In the genomic region with DNA sequence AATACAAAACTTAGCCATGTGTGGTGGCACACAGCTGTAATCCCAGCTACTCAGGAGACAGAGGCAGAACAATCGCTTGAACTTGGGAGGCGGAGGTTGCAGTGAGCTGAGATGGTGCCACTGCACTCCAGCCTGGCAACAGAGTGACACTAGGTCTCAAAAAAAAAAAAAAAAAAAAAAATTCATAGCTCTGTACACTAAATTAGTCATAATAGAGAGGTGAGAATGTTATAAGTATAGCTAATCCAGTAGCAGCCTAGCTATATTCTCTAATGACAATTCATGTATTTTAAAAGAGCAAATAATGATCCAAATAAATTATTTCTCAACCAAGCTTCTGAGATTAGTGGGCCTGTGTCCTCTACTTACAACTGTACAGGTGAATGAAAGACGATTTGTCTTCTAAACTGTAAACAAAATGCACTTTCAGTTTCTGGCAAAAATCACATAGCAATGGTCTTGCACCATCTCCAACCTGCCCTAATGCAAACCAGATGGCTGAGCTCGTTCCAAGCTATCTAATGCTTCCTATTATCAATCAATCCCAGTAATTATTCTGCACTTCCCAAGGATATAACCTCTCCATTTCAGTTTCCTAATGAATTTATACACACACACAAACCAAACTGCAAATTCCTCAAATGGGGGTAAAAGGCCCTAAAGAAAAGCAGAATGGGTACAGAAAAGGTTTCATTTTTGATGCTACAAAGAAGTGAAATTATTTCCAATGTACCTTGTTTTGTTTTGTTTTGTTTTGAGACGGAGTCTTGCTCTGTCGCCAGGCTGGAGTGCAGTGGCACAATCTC, we compare ENCODE assay signal across 9 cellular contexts. TPM values are rescaled to one million over a fixed set of nuclear protein-coding genes. Genes with fewer than 3 reads are reported as not detected.
DNase-seq lines count a peak whose midpoint lies in the region; ATAC-seq, FAIRE-seq and TF ChIP-seq lines count a peak whose summit lies in the region.
"Had no signal": no experiment of that assay in that cellular context is flagged by ENCODE, and none has a peak within 500 bp of the region (broad histone marks: within the 10 kb centered on the region; RNA-seq: fewer than 3 reads in every experiment).

No MANE protein-coding gene starts in this region.

- intact Hi-C loops in thyroid gland (cut with DNase I): no loop called here

- H3K9me3 ChIP-seq in thyroid gland: no peaks in the 10 kb centered on the region

- peaks cover 16% of the 10 kb centered on the region for H3K36me3 Mint-ChIP-seq in activated naive CD8-positive, alpha-beta T cell treated with anti-CD3 and anti-CD28 coated beads for 36 hours
- H3K36me3 Mint-ChIP-seq in mesothelial cell of epicardium: peaks cover 15% of the 10 kb centered on the region

- peaks cover 28% of the 10 kb centered on the region for H3K4me1 Mint-ChIP-seq in activated naive CD8-positive, alpha-beta T cell treated with anti-CD3 and anti-CD28 coated beads for 36 hours
- peaks cover 14% of the 10 kb centered on the region for H3K4me1 Mint-ChIP-seq in mesothelial cell of epicardium

- peak overlapping the region; percentile 51 for H3K27ac Mint-ChIP-seq in activated naive CD8-positive, alpha-beta T cell treated with anti-CD3 and anti-CD28 coated beads for 36 hours
- peak overlapping the region; percentile 48 for H3K27ac Mint-ChIP-seq in mesothelial cell of epicardium

- DNase-seq in D721Med (ENCODE audit: insufficient read length, low spot score): no peak
- DNase-seq in HFF-Myc (ENCODE audit: extremely low read depth, low read depth): peak; percentile 48
- DNase-seq in activated naive CD8-positive, alpha-beta T cell treated with anti-CD3 and anti-CD28 coated beads for 36 hours: no peak
- DNase-seq in mesothelial cell of epicardium (ENCODE audit: low spot score in 2 of 2, unreplicated experiment in 2 of 2): no peak
- DNase-seq in AML-193 (lab: John Stamatoyannopoulos, UW): no peak
- DNase-seq in thyroid gland: no peak
- DNase-seq: kidney had no signal

- H3K4me3 ChIP-seq in HFF-Myc (replicated peaks; ENCODE audit: low read depth, low read length) (no peak overlapping the region), thyroid gland (replicated peaks in 1 of 3) (no peak overlapping the region)

- H3K4me1 ChIP-seq in thyroid gland: peaks cover 9 to 13% of the 10 kb centered on the region in 2 donors

- no peak overlapping the region for H3K4me3 Mint-ChIP-seq in activated naive CD8-positive, alpha-beta T cell treated with anti-CD3 and anti-CD28 coated beads for 36 hours
- no peak overlapping the region for H3K4me3 Mint-ChIP-seq in mesothelial cell of epicardium
- H3K4me3 Mint-ChIP-seq: activated T-helper 1 cell treated with anti-CD3 and anti-CD28 coated beads, Interleukin-12 subunit alpha, Interleukin-12 subunit beta, Interleukin-2, Interleukin-4 antibody, amounts not matched to agents 30 ng/mL and 10 ng/mL and 1 ng/mL, durations not matched to agents 14 hours and 24 hours and 36 hours had no signal

- H3K9me3 Mint-ChIP-seq in activated naive CD8-positive, alpha-beta T cell treated with anti-CD3 and anti-CD28 coated beads for 36 hours: no peaks in the 10 kb centered on the region
- peaks cover 5% of the 10 kb centered on the region for H3K9me3 Mint-ChIP-seq in mesothelial cell of epicardium
- H3K9me3 Mint-ChIP-seq: activated T-helper 1 cell treated with anti-CD3 and anti-CD28 coated beads, Interleukin-12 subunit alpha, Interleukin-12 subunit beta, Interleukin-2, Interleukin-4 antibody, amounts not matched to agents 30 ng/mL and 10 ng/mL and 1 ng/mL, durations not matched to agents 14 hours and 24 hours and 36 hours had no signal

- H3K27me3 Mint-ChIP-seq in activated naive CD8-positive, alpha-beta T cell treated with anti-CD3 and anti-CD28 coated beads for 36 hours: no peaks in the 10 kb centered on the region
- no peaks in the 10 kb centered on the region for H3K27me3 Mint-ChIP-seq in mesothelial cell of epicardium (ENCODE audit: low read depth)

- no peaks in the 10 kb centered on the region for H3K27me3 ChIP-seq in thyroid gland

- TF ChIP-seq POLR2A in thyroid gland (IDR thresholded peaks at IDR 0.05): no peak

- no peaks in the 10 kb centered on the region for H3K36me3 ChIP-seq in thyroid gland

- no peak overlapping the region for H3K27ac ChIP-seq in thyroid gland

- peak; percentile 41 for FAIRE-seq in D721Med (lab: Jason Lieb, UNC)
- FAIRE-seq: kidney had no signal

- 70% methylated on average over 6 of the region's 6 CpGs for WGBS in thyroid gland, 2 donors

- ATAC-seq in HG02970 (IDR thresholded peaks at IDR 0.05; ENCODE audit: low FRiP score, unreplicated experiment): no peak

- TF ChIP-seq CTCF in D721Med (IDR thresholded peaks at IDR 0.05; ENCODE audit: insufficient read depth, missing control alignments) (no peak), HFF-Myc (IDR thresholded peaks at IDR 0.05; ENCODE audit: low read depth, low read length, missing control alignments) (no peak), mesothelial cell of epicardium (IDR thresholded peaks at IDR 0.05; ENCODE audit: unreplicated experiment) (no peak), thyroid gland (IDR thresholded peaks at IDR 0.05) (no peak)

RNA-seq across cellular contexts. Expression of a gene that starts 56.5 kb away (rescaled TPM):
- 10 to 100 TPM; 49.4 to 53.1 TPM for total RNA-seq in activated naive CD8-positive, alpha-beta T cell treated with anti-CD3 and anti-CD28 coated beads for 36 hours
- 77.2 to 83.3 TPM (median 77.3 TPM) in 3 replicates for total RNA-seq in mesothelial cell of epicardium
- total RNA-seq in thyroid gland: 10 to 100 TPM; 20.1 to 28.8 (median 21.5) TPM
